In the genomic region with DNA sequence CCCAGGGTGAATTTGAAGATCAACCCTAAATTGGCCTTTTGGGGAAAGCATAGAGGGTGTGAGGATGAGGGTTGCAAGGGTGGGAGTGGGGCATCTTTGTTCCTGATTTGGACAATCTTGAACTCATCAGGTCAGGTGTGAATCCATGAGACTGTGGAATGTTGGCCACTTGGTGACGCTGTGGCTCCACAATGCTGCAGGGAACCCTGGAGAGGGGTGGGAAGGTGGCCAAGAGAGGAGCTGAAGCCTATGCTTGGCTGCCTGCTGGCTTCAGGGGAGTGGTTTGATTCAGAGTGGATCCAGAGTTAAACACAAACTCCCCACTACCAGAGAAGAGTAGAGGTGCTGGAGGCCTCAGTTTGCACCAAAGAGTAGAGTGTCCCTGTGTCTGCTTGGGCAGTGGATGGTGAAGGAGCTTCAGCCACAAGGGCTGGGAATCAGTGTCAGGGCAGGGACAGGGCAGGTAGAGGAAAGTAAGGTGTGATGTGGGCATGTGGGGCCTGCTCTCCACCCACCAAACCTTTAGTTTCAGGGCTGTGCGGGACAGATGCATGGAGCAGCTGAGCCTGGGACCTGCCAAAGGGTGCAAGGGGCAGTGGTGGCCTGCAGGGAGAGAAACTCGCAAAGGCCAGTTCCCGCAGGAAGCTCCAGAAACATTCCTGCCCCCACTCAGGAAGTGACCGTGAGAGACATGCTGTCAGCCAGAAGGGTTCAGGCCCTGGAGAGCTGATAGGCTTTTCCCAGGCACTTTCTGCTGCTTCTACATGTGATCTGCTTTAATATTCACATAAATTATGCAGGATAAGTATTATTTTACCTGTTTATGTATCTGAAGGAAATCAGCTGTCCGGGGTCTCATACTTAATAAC, we compare ENCODE assay signal across 8 cellular contexts.
DNase-seq lines count a peak whose midpoint lies in the region; ATAC-seq, FAIRE-seq and TF ChIP-seq lines count a peak whose summit lies in the region.

No MANE protein-coding gene starts in this region.

- TF ChIP-seq CTCF in MM.1S (IDR thresholded peaks at IDR 0.05; ENCODE audit: low read length) (peak; percentile 32), astrocyte (IDR thresholded peaks at IDR 0.05; ENCODE audit: insufficient read depth, low read depth, low read length) (peak; percentile 26), osteoblast (IDR thresholded peaks at IDR 0.05; ENCODE audit: extremely low read depth, low read depth, low read length) (peak; percentile 46), esophagus muscularis mucosa (IDR thresholded peaks at IDR 0.05) (no peak)

- H3K79me2 ChIP-seq in MM.1S (ENCODE audit: low read length): no peaks in the 10 kb centered on the region
- no peaks in the 10 kb centered on the region for H3K79me2 ChIP-seq in astrocyte (ENCODE audit: insufficient read depth, low read length)
- no peaks in the 10 kb centered on the region for H3K79me2 ChIP-seq in osteoblast (ENCODE audit: insufficient read depth, low read length)

- H3K4me3 Mint-ChIP-seq in astrocyte (ENCODE audit: unreplicated experiment): no peak overlapping the region

- H3K9me3 Mint-ChIP-seq in astrocyte (ENCODE audit: unreplicated experiment): no peaks in the 10 kb centered on the region

- peak; percentile 5 for DNase-seq in NCI-H1105 treated with DMSO at 0.1 percent for 48 hours (lab: John Stamatoyannopoulos, UW)
- DNase-seq in NCI-H1105 (lab: John Stamatoyannopoulos, UW): no peak
- no peak for DNase-seq in MM.1S
- DNase-seq in astrocyte (ENCODE audit: low read depth): no peak
- DNase-seq in osteoblast (ENCODE audit: insufficient read length, low spot score, missing footprints): peak; percentile 84
- DNase-seq in esophagus muscularis mucosa (ENCODE audit: extremely low spot score): no peak
- DNase-seq in NCI-H1436 (lab: John Stamatoyannopoulos, UW): no peak

- H3K4me2 ChIP-seq in MM.1S (ENCODE audit: low read depth, low read length): no peak overlapping the region
- H3K4me2 ChIP-seq in astrocyte (ENCODE audit: low read length): no peak overlapping the region
- no peak overlapping the region for H3K4me2 ChIP-seq in osteoblast (ENCODE audit: insufficient read depth, low read length)

- no peak overlapping the region for H3K9ac ChIP-seq in MM.1S (ENCODE audit: low read length)
- no peak overlapping the region for H3K9ac ChIP-seq in astrocyte (ENCODE audit: low read length)

- H2AFZ ChIP-seq in MM.1S (ENCODE audit: low read length): no peak overlapping the region
- no peak overlapping the region for H2AFZ ChIP-seq in astrocyte (ENCODE audit: low read depth, low read length)
- H2AFZ ChIP-seq in osteoblast (ENCODE audit: low read length): no peak overlapping the region

- H3K36me3 Mint-ChIP-seq in astrocyte (ENCODE audit: low read depth, unreplicated experiment): no peaks in the 10 kb centered on the region

- TF ChIP-seq EP300 in esophagus muscularis mucosa (IDR thresholded peaks at IDR 0.05): no peak

- H3K27me3 Mint-ChIP-seq in astrocyte (ENCODE audit: low read depth, unreplicated experiment): peaks cover 4% of the 10 kb centered on the region

- no peak for TF ChIP-seq POLR2A in esophagus muscularis mucosa (IDR thresholded peaks at IDR 0.05; ENCODE audit: low read depth)

- H3K9me3 ChIP-seq in MM.1S (replicated peaks; ENCODE audit: insufficient read depth, low read length) (no peaks in the 10 kb centered on the region), astrocyte (ENCODE audit: insufficient read depth, low read depth, low read length) (no peaks in the 10 kb centered on the region), osteoblast (ENCODE audit: low read depth, low read length) (no peaks in the 10 kb centered on the region), esophagus muscularis mucosa (no peaks in the 10 kb centered on the region)

- no peak overlapping the region for H3K4me3 ChIP-seq in MM.1S (ENCODE audit: low read length)
- H3K4me3 ChIP-seq in astrocyte (ENCODE audit: insufficient read depth, low read depth, low read length): no peak overlapping the region
- H3K4me3 ChIP-seq in osteoblast (ENCODE audit: insufficient read depth, low read length): no peak overlapping the region
- no peak overlapping the region for H3K4me3 ChIP-seq in esophagus muscularis mucosa

- H3K4me1 Mint-ChIP-seq in astrocyte (ENCODE audit: low read depth, unreplicated experiment): peaks cover 3% of the 10 kb centered on the region

- no peaks in the 10 kb centered on the region for H3K9me2 ChIP-seq in MM.1S (replicated peaks; ENCODE audit: insufficient read depth, low read length)

- 63% methylated on average over 5 of the region's 6 CpGs for WGBS in esophagus muscularis mucosa

- H3K27ac Mint-ChIP-seq in astrocyte (ENCODE audit: unreplicated experiment): peak overlapping the region; percentile 69

- no peaks in the 10 kb centered on the region for H4K20me1 ChIP-seq in MM.1S (ENCODE audit: insufficient read depth, low read length)
- no peaks in the 10 kb centered on the region for H4K20me1 ChIP-seq in astrocyte (ENCODE audit: insufficient read depth, low read length)
- no peaks in the 10 kb centered on the region for H4K20me1 ChIP-seq in osteoblast (ENCODE audit: insufficient read depth, low read length)

- ATAC-seq in HG02970 (IDR thresholded peaks at IDR 0.05; ENCODE audit: low FRiP score, unreplicated experiment): no peak

- no peak overlapping the region for H3K27ac ChIP-seq in MM.1S (ENCODE audit: low read length)
- no peak overlapping the region for H3K27ac ChIP-seq in astrocyte (ENCODE audit: low read depth, low read length)
- H3K27ac ChIP-seq in osteoblast (ENCODE audit: low read depth, low read length): no peak overlapping the region
- H3K27ac ChIP-seq in esophagus muscularis mucosa (replicated peaks in 1 of 4): no peak overlapping the region

- no peak for FAIRE-seq in astrocyte (lab: Jason Lieb, UNC)

- H3K27me3 ChIP-seq in MM.1S (replicated peaks; ENCODE audit: insufficient read depth, low read length) (no peaks in the 10 kb centered on the region), astrocyte (ENCODE audit: insufficient read depth, low read length) (no peaks in the 10 kb centered on the region), osteoblast (ENCODE audit: insufficient read depth, low read length) (peaks cover 3% of the 10 kb centered on the region), esophagus muscularis mucosa (peaks cover 0 to 16% (median 0%) of the 10 kb centered on the region in 4 donors)

- intact Hi-C loops in esophagus muscularis mucosa (cut with DNase I): no loop called here

- no peaks in the 10 kb centered on the region for H3F3A ChIP-seq in MM.1S (ENCODE audit: insufficient read depth, low read length)

- H3K36me3 ChIP-seq in MM.1S (replicated peaks; ENCODE audit: insufficient read depth, low read length): no peaks in the 10 kb centered on the region
- no peaks in the 10 kb centered on the region for H3K36me3 ChIP-seq in astrocyte (ENCODE audit: insufficient read depth, low read length)
- H3K36me3 ChIP-seq in osteoblast (ENCODE audit: insufficient read depth, low read length): no peaks in the 10 kb centered on the region
- H3K36me3 ChIP-seq in esophagus muscularis mucosa: no peaks in the 10 kb centered on the region

- H3K4me1 ChIP-seq in MM.1S (ENCODE audit: low read length) (no peaks in the 10 kb centered on the region), astrocyte (ENCODE audit: insufficient read depth, low read length) (no peaks in the 10 kb centered on the region), osteoblast (ENCODE audit: insufficient read depth, low read length) (no peaks in the 10 kb centered on the region), esophagus muscularis mucosa (no peaks in the 10 kb centered on the region)

Comparison
In these comparisons a context has a peak if more than half of its experiments do, and no peak if none do; other contexts are left out.
1. DNase-seq: peak in NCI-H1105 treated with DMSO at 0.1 percent for 48 hours (single experiment) and osteoblast (single experiment); none in NCI-H1105 (single experiment), MM.1S (single experiment), astrocyte (single experiment), esophagus muscularis mucosa (single experiment) and NCI-H1436 (single experiment).
2. CTCF ChIP-seq: peak in MM.1S (single experiment), astrocyte (single experiment) and osteoblast (single experiment); none in esophagus muscularis mucosa (0 of 3).